ENCODE assay signal across 1 cellular context in the genomic region with DNA sequence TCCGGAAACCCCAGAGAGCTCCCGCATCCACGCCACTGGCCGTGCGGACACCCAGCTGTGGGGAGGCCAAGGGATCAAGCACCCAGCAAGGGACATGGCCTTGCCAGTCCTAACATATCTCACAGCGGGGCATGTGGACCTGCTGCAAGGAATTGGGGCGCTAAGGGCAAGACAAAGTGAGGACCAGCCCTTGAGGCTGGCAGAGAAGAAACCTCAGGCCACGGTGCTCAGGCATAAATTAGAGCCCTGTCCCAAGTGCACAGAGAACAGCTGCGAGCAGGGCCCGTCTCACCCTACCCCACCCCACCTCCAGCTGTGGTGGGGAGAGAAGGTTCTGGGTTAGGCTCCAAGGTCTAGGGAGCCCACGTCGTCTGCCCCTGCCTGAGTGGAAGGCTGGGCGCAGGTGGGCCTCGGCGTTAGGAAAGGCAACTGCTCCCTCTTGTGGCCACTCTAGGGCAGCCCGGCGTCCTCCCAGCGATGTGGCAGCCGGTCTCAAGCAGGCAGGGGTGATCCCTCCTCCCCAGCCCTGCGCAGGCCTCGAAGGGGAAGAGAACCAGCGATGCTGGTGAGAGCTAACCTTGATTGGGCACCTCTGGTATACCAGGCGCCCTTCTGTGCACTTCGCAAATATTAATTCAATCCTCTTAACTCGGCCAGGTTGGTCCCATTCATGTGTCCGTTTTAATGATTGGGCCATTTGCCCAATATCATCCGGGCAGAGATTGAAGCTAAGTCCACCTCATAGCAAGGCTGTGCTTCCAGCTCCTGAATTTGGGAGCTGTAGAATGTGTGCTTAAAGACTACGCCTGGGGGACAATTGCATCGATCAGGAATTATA.
A peak's percentile ranks its signal among the peaks of the same experiment; 100 is the strongest.
TF ChIP-seq lines count a peak whose summit lies in the region.

No MANE protein-coding gene starts in this region.

TF ChIP-seq in GM12878, 131 proteins besides CTCF, POLR2A, EP300 and RAD21 (continued from another document):
- TF ChIP-seq PRDM15 (CRISPR knock-in tag; IDR thresholded peaks at IDR 0.05) (no peak), HSF1 (IDR thresholded peaks at IDR 0.05; ENCODE audit: low read depth, low read length) (no peak), YBX1 (IDR thresholded peaks at IDR 0.05) (no peak), FOXK2 (IDR thresholded peaks at IDR 0.05) (no peak), KDM1A (IDR thresholded peaks at IDR 0.05; ENCODE audit: borderline replicate concordance) (no peak), SMAD5 (IDR thresholded peaks at IDR 0.05; ENCODE audit: low read depth) (no peak), YY1 (IDR thresholded peaks at IDR 0.05; ENCODE audit: low read depth, low read length) (peak; percentile 56; the same call in 1 of the 2 replicates), NR2C2 (IDR thresholded peaks at IDR 0.05; ENCODE audit: borderline replicate concordance, control insufficient read depth, insufficient read length, low read depth) (no peak), EZH2 (IDR thresholded peaks at IDR 0.05; ENCODE audit: borderline replicate concordance, control insufficient read depth, low read depth, low read length) (no peak), TCF12 (IDR thresholded peaks at IDR 0.05; ENCODE audit: low read depth, low read length) (0 out of 2 replicates have a peak, but pooled peaks have one; percentile 33), ZNF24 (IDR thresholded peaks at IDR 0.05) (no peak)
- TF ChIP-seq, protein P1, sequence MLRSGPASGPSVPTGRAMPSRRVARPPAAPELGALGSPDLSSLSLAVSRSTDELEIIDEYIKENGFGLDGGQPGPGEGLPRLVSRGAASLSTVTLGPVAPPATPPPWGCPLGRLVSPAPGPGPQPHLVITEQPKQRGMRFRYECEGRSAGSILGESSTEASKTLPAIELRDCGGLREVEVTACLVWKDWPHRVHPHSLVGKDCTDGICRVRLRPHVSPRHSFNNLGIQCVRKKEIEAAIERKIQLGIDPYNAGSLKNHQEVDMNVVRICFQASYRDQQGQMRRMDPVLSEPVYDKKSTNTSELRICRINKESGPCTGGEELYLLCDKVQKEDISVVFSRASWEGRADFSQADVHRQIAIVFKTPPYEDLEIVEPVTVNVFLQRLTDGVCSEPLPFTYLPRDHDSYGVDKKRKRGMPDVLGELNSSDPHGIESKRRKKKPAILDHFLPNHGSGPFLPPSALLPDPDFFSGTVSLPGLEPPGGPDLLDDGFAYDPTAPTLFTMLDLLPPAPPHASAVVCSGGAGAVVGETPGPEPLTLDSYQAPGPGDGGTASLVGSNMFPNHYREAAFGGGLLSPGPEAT (IDR thresholded peaks at IDR 0.05; ENCODE audit: low read depth): no peak
